ENCODE assay signal across 18 cellular contexts in genomic region chr9:3887121-3887797, GRCh38.
DNase-seq lines count a peak whose midpoint lies in the region; ATAC-seq, FAIRE-seq and TF ChIP-seq lines count a peak whose summit lies in the region.
"Had no signal": no experiment of that assay in that cellular context is flagged by ENCODE, and none has a peak within 500 bp of the region (broad histone marks: within the 10 kb centered on the region; RNA-seq: fewer than 3 reads in every experiment).

No MANE protein-coding gene starts in this region.

- no peaks in the 10 kb centered on the region for H3K27me3 ChIP-seq in osteoblast (ENCODE audit: insufficient read depth, low read length)
- H3K27me3 ChIP-seq: heart right ventricle had no signal

- H3K4me1 ChIP-seq in osteoblast (ENCODE audit: insufficient read depth, low read length) = no peaks in the 10 kb centered on the region
- H3K4me1 ChIP-seq: heart right ventricle, parathyroid adenoma had no signal

- TF ChIP-seq CTCF in osteoblast (IDR thresholded peaks at IDR 0.05; ENCODE audit: extremely low read depth, low read depth, low read length) = no peak

- no peaks in the 10 kb centered on the region for H4K20me1 ChIP-seq in osteoblast (ENCODE audit: insufficient read depth, low read length)

- H2AFZ ChIP-seq in osteoblast (ENCODE audit: low read length) = no peak overlapping the region
- H2AFZ ChIP-seq: parathyroid adenoma had no signal

- peak; percentile 24 for DNase-seq in D341Med (ENCODE audit: low spot score)
- peak; percentile 6 to 25 for DNase-seq in NCI-H1930 (lab: John Stamatoyannopoulos, UW)
- peak; percentile 96 to 99 for DNase-seq in NCI-H526 (lab: John Stamatoyannopoulos, UW)
- no peak for DNase-seq in Ammon's horn (ENCODE audit: low spot score)
- DNase-seq in osteoblast (ENCODE audit: insufficient read length, low spot score, missing footprints) = no peak
- no peak for DNase-seq in activated CD4-positive, alpha-beta T cell treated with anti-CD3 and anti-CD28 coated beads for 1 hour
- DNase-seq: activated CD4-positive, alpha-beta T cell treated with anti-CD3 and anti-CD28 coated beads, Interleukin-2, amount 50 U/mL, for 1 hour; activated T-cell treated with anti-CD3 and anti-CD28 coated beads for 4 hours; dorsolateral prefrontal cortex; heart right ventricle; MV-4-11; small intestine; stimulated activated naive CD8-positive, alpha-beta T cell treated with anti-CD3 and anti-CD28 coated beads, Interleukin-15, Interleukin-2, amounts not matched to agents 100 U/mL and 50 U/mL, for 24 hours; T-helper 9 cell had no signal

- no peak for ATAC-seq in GM19351 (IDR thresholded peaks at IDR 0.05; ENCODE audit: unreplicated experiment)
- ATAC-seq: heart right ventricle had no signal

- H3K4me3 ChIP-seq in osteoblast (ENCODE audit: insufficient read depth, low read length) = no peak overlapping the region
- H3K4me3 ChIP-seq: dorsolateral prefrontal cortex, heart right ventricle had no signal

- no peak overlapping the region for H3K4me2 ChIP-seq in osteoblast (ENCODE audit: insufficient read depth, low read length)

- no peaks in the 10 kb centered on the region for H3K36me3 ChIP-seq in osteoblast (ENCODE audit: insufficient read depth, low read length)
- H3K36me3 ChIP-seq: heart right ventricle had no signal

- peak; percentile 61 for FAIRE-seq in islet of Langerhans (lab: Jason Lieb, UNC)
- FAIRE-seq: small intestine, urothelium cell line had no signal

- H3K79me2 ChIP-seq in osteoblast (ENCODE audit: insufficient read depth, low read length) = no peaks in the 10 kb centered on the region
- H3K79me2 ChIP-seq: parathyroid adenoma had no signal

- no peaks in the 10 kb centered on the region for H3K9me3 ChIP-seq in osteoblast (ENCODE audit: low read depth, low read length)
- H3K9me3 ChIP-seq: heart right ventricle had no signal

- H3K27ac ChIP-seq in osteoblast (ENCODE audit: low read depth, low read length) = no peak overlapping the region
- H3K27ac ChIP-seq: dorsolateral prefrontal cortex, heart right ventricle, parathyroid adenoma had no signal

Comparison
In these comparisons a context has a peak if more than half of its experiments do, and no peak if none do; other contexts are left out.
1. DNase-seq: peak in D341Med (single experiment), NCI-H1930 (2 of 2) and NCI-H526 (2 of 2); none in Ammon's horn (single experiment), osteoblast (single experiment) and activated CD4-positive, alpha-beta T cell treated with anti-CD3 and anti-CD28 coated beads for 1 hour (single experiment).